In genomic region chr7:50595538-50596102, GRCh38 we compare ENCODE assay signal across 8 cellular contexts. TPM values are rescaled to one million over a fixed set of nuclear protein-coding genes. Genes with fewer than 3 reads are reported as not detected.
A peak's percentile ranks its signal among the peaks of the same experiment; 100 is the strongest.
DNase-seq lines count a peak whose midpoint lies in the region; ATAC-seq and TF ChIP-seq lines count a peak whose summit lies in the region.

No MANE protein-coding gene starts in this region.

- peak; percentile 73 for TF ChIP-seq CTCF in choroid plexus epithelial cell (conservative IDR thresholded peaks at IDR 0.05; ENCODE audit: low read depth, low read length)
- peak; percentile 36 for TF ChIP-seq CTCF in lung (IDR thresholded peaks at IDR 0.05; ENCODE audit: control extremely low read depth, extremely low read depth)

- no peaks in the 10 kb centered on the region for H3K27me3 ChIP-seq in lung (ENCODE audit: control insufficient read depth, insufficient read depth)

- H3K4me1 ChIP-seq in lung (ENCODE audit: control insufficient read depth in 2 of 2, insufficient read depth in 2 of 2, low read length in 2 of 2): peaks cover 0 to 1% of the 10 kb centered on the region in 2 donors

- H3K36me3 ChIP-seq in lung (ENCODE audit: control insufficient read depth in 2 of 2, insufficient read depth in 2 of 2, low read length in 2 of 2): peaks cover 8 to 34% of the 10 kb centered on the region in 2 donors

- H3K4me3 ChIP-seq in choroid plexus epithelial cell (ENCODE audit: low read depth, low read length) (no peak overlapping the region), lung (no peak overlapping the region)

- peak; percentile 76 for ATAC-seq in Right ventricle myocardium inferior
- peak; percentile 16 for ATAC-seq in HG02840 (IDR thresholded peaks at IDR 0.05; ENCODE audit: low FRiP score, unreplicated experiment)
- no peak for ATAC-seq in lung (ENCODE audit: insufficient read depth, low FRiP score)
- no peak for ATAC-seq in esophagus mucosa

- DNase-seq in Right ventricle myocardium inferior (ENCODE audit: missing footprints) (no peak), cardiac septum (ENCODE audit: low spot score) (no peak), NCI-H774 (lab: John Stamatoyannopoulos, UW) (peak; percentile 19), choroid plexus epithelial cell (ENCODE audit: low read depth) (peak; percentile 74), lung (ENCODE audit: low spot score) (no peak)
- no peak for DNase-seq in stimulated activated CD4-positive, alpha-beta T cell treated with anti-CD3 and anti-CD28 coated beads, Interleukin-4, amount 100 ng/mL, for 4 hours

- H3K9me3 ChIP-seq in lung (ENCODE audit: control insufficient read depth in 2 of 2, insufficient read depth in 1 of 2, low read length in 1 of 2): no peaks in the 10 kb centered on the region

- WGBS in lung, 2 donors: 71 to 74% methylated on average over 4 of the region's 4 CpGs

- no peak overlapping the region for H3K27ac ChIP-seq in lung (ENCODE audit: low read depth in 1 of 2, low read length in 1 of 2)

- intact Hi-C loops in Right ventricle myocardium inferior (cut with DNase I) (no loop called here), cardiac septum (cut with DNase I) (loop anchor here (5.0 kb wide), 1 partner anchor 118 kb away; no protein-coding TSS in a partner anchor)

RNA-seq across cellular contexts. Expression of gene DDC, which starts 30.4 kb away (rescaled TPM):
- total RNA-seq in Right ventricle myocardium inferior (not detected), cardiac septum (not detected), lung (1 to 10 TPM; 2.1 to 3.1 TPM), esophagus mucosa (not detected)
- polyA plus RNA-seq in lung: 1 to 10 TPM in 1 of 2 donors, under 1 TPM in 1; 0.23 to 1.2 TPM

Comparison
In these comparisons a context has a peak if more than half of its experiments do, and no peak if none do; other contexts are left out.
1. ATAC-seq: peak in Right ventricle myocardium inferior (single experiment) and HG02840 (single experiment); none in lung (single experiment) and esophagus mucosa (single experiment).
2. DNase-seq: peak in NCI-H774 (single experiment) and choroid plexus epithelial cell (single experiment); none in Right ventricle myocardium inferior (single experiment), cardiac septum (single experiment), lung (single experiment) and stimulated activated CD4-positive, alpha-beta T cell treated with anti-CD3 and anti-CD28 coated beads, Interleukin-4, amount 100 ng/mL, for 4 hours (0 of 2).